ENCODE assay signal across 8 cellular contexts in genomic region chr2:200305797-200306718, GRCh38. TPM values are rescaled to one million over a fixed set of nuclear protein-coding genes. Genes with fewer than 3 reads are reported as not detected.
DNase-seq lines count a peak whose midpoint lies in the region; ATAC-seq and TF ChIP-seq lines count a peak whose summit lies in the region.

Gene SPATS2L, plus strand, starts transcription at chr2:200306693. Its CDS starts 82,552 bp downstream, at chr2:200389245.

- H2BK5ac ChIP-seq in IMR-90 (ENCODE audit: low read depth, low read length, poor library complexity, severe bottlenecking): peak within 1 kb of the TSS; percentile 93

- H3K4me3 ChIP-seq in IMR-90 (ENCODE audit: insufficient read depth, low read depth, low read length) (peak within 1 kb of the TSS; percentile 53), heart right ventricle (peak within 1 kb of the TSS; percentile 76 to 95 (median 91)), urinary bladder (ENCODE audit: low read depth, low read length) (peak within 1 kb of the TSS; percentile 99)

- no peaks in the 10 kb centered on the region for H3K36me3 Mint-ChIP-seq in T-helper 1 cell treated with Interleukin-12 subunit alpha and Interleukin-12 subunit beta and Interleukin-4 antibody, amounts not matched to agents 30 μg/mL and 1 μg/mL, for 36 hours (ENCODE audit: low read depth)

- peak within 1 kb of the TSS; percentile 89 for H2AFZ ChIP-seq in IMR-90 (replicated peaks; ENCODE audit: low read length, poor library complexity)

- H3K9ac ChIP-seq in IMR-90 (ENCODE audit: low read depth, low read length): peak within 1 kb of the TSS; percentile 86

- H3K4ac ChIP-seq in IMR-90 (ENCODE audit: low read depth, low read length): peak within 1 kb of the TSS; percentile 93

- in situ Hi-C loops in IMR-90 (cut with MboI; ENCODE audit: low sequenced_read_pairs): loop anchor here (10.0 kb wide), 1 partner anchor 321 kb away; no protein-coding TSS in a partner anchor

- peak within 1 kb of the TSS; percentile 80; the same call in 1 of the 2 replicates for H2BK20ac ChIP-seq in IMR-90 (ENCODE audit: low read depth, low read length)

- ATAC-seq in GM21526 (IDR thresholded peaks at IDR 0.05; ENCODE audit: low FRiP score, unreplicated experiment) (peak; percentile 40), IMR-90 (ENCODE audit: low read depth) (peak; percentile 78), heart right ventricle (peak; percentile 75 to 94 (median 89))

- H3K27me3 Mint-ChIP-seq in T-helper 1 cell treated with Interleukin-12 subunit alpha and Interleukin-12 subunit beta and Interleukin-4 antibody, amounts not matched to agents 30 μg/mL and 1 μg/mL, for 36 hours (ENCODE audit: low read depth): peaks cover 21% of the 10 kb centered on the region

- WGBS in IMR-90 (ENCODE audit: extremely low coverage in 2 of 2, insufficient read length in 1 of 2), 2 experiments: 3% methylated on average over 15 of the region's 47 CpGs; no CpG with 5 or more reads in 1 of the 2 experiments
- 0 to 1% methylated on average over 45 to 47 of the region's 47 CpGs for WGBS in heart right ventricle, 2 donors
- under 1% methylated on average over 47 of the region's 47 CpGs for WGBS in urinary bladder

- dilution Hi-C loops in IMR-90 (cut with HindIII; ENCODE audit: low sequenced_read_pairs, unreplicated experiment): no loop called here

- H3K4me2 ChIP-seq in IMR-90 (ENCODE audit: low read depth, low read length): peak within 1 kb of the TSS; percentile 99

- peak within 1 kb of the TSS; percentile 91 for H4K91ac ChIP-seq in IMR-90 (ENCODE audit: insufficient read depth, low read depth, low read length)

- peak within 1 kb of the TSS; percentile 42 to 78 for H4K8ac ChIP-seq in IMR-90 (ENCODE audit: low read depth in 2 of 2, low read length in 2 of 2)

- H3K36me3 ChIP-seq in IMR-90 (ENCODE audit: control insufficient read depth, insufficient read depth, low read length) (no peaks in the 10 kb centered on the region), heart right ventricle (no peaks in the 10 kb centered on the region), urinary bladder (ENCODE audit: insufficient read depth) (no peaks in the 10 kb centered on the region)

- H3K27me3 ChIP-seq in IMR-90 (ENCODE audit: control insufficient read depth, insufficient read depth, low read length) (no peaks in the 10 kb centered on the region), heart right ventricle (no peaks in the 10 kb centered on the region)

- peak within 1 kb of the TSS; percentile 70 for H3K18ac ChIP-seq in IMR-90 (ENCODE audit: low read depth, low read length)

- H3K56ac ChIP-seq in IMR-90 (ENCODE audit: extremely low read depth, insufficient read depth, low read length): peak within 1 kb of the TSS; percentile 98

- H3K4me1 ChIP-seq in IMR-90 (ENCODE audit: control insufficient read depth, insufficient read depth, low read length) (peaks cover 14% of the 10 kb centered on the region; the same call in 1 of the 2 replicates), heart right ventricle (peaks cover 0 to 49% (median 28%) of the 10 kb centered on the region in 9 donors), urinary bladder (ENCODE audit: insufficient read depth) (no peaks in the 10 kb centered on the region)

- H2BK15ac ChIP-seq in IMR-90 (ENCODE audit: low read depth, low read length): peak within 1 kb of the TSS; percentile 55; the same call in 2 of the 3 replicates

- peaks cover 0 to 21% of the 10 kb centered on the region in 2 experiments; a peak in 2 of 4 replicates for H3K79me1 ChIP-seq in IMR-90 (ENCODE audit: low read depth in 1 of 2, low read length in 2 of 2)

- peak within 1 kb of the TSS; percentile 81 for H2BK120ac ChIP-seq in IMR-90 (ENCODE audit: low read depth, low read length)

- BruUV-seq in IMR-90 (replicated peaks; lab: Mats Ljungman, UMichigan): no TSS peak

- TF ChIP-seq POLR2A in IMR-90 (IDR thresholded peaks at IDR 0.05; ENCODE audit: low read depth, low read length): peak; percentile 68; the same call in 1 of the 2 replicates

- peaks cover 16% of the 10 kb centered on the region for H3K4me1 Mint-ChIP-seq in T-helper 1 cell treated with Interleukin-12 subunit alpha and Interleukin-12 subunit beta and Interleukin-4 antibody, amounts not matched to agents 30 μg/mL and 1 μg/mL, for 36 hours (ENCODE audit: low read depth)

- DNase-seq in DMS 273 (lab: John Stamatoyannopoulos, UW; ENCODE audit: unreplicated experiment) (peak; percentile 80), IMR-90 (peak; percentile 86), amniotic epithelial cell (ENCODE audit: low read depth) (peak; percentile 82), heart right ventricle (peak; percentile 85 to 86), pons (ENCODE audit: low spot score) (peak; percentile 72)

- H3K9me3 ChIP-seq in IMR-90 (ENCODE audit: control insufficient read depth, insufficient read depth, low read length) (no peaks in the 10 kb centered on the region), heart right ventricle (no peaks in the 10 kb centered on the region)

- H4K5ac ChIP-seq in IMR-90 (ENCODE audit: low read depth, low read length): peak within 1 kb of the TSS; percentile 66

- H3K27ac ChIP-seq in IMR-90 (ENCODE audit: insufficient read depth, low read length) (peak within 1 kb of the TSS; percentile 87), heart right ventricle (peak within 1 kb of the TSS; percentile 90 to 97 (median 94)), urinary bladder (ENCODE audit: low read depth) (peak within 1 kb of the TSS; percentile 99)

- H3K23ac ChIP-seq in IMR-90 (ENCODE audit: low read depth, low read length): peak within 1 kb of the TSS; percentile 96

- TF ChIP-seq CTCF in IMR-90 (conservative IDR thresholded peaks at IDR 0.05; ENCODE audit: low read depth, low read length): no peak
- TF ChIP-seq CTCF in heart right ventricle (IDR thresholded peaks at IDR 0.05): peak in 1 of 9 donors; percentile 7

- peak within 1 kb of the TSS; percentile 87 for H3K27ac Mint-ChIP-seq in T-helper 1 cell treated with Interleukin-12 subunit alpha and Interleukin-12 subunit beta and Interleukin-4 antibody, amounts not matched to agents 30 μg/mL and 1 μg/mL, for 36 hours

- peaks cover 17% of the 10 kb centered on the region for H4K20me1 ChIP-seq in IMR-90 (ENCODE audit: insufficient read depth, low read length)

- peaks cover 8% of the 10 kb centered on the region; the same call in 1 of the 2 replicates for H3K9me1 ChIP-seq in IMR-90 (ENCODE audit: insufficient read depth, low read length)

- H3K14ac ChIP-seq in IMR-90 (replicated peaks; ENCODE audit: low read depth, low read length): peak within 1 kb of the TSS; percentile 88

- H3K9me3 Mint-ChIP-seq in T-helper 1 cell treated with Interleukin-12 subunit alpha and Interleukin-12 subunit beta and Interleukin-4 antibody, amounts not matched to agents 30 μg/mL and 1 μg/mL, for 36 hours: no peaks in the 10 kb centered on the region

- TF ChIP-seq RAD21 in IMR-90 (IDR thresholded peaks at IDR 0.05; ENCODE audit: low read length): 0 out of 2 replicates have a peak, but pooled peaks have one; percentile 9

- POLR2A ChIA-PET in IMR-90 (lab: Charles Lee; ENCODE audit: unreplicated experiment): interaction anchor here (0.5 kb wide), 1 partner anchor 19 kb away, joined by 4 read pairs; no protein-coding TSS in a partner anchor

- CTCF ChIA-PET in IMR-90 (lab: Yijun Ruan, JAX): interaction anchor here (0.6 to 1.2 kb wide), 11 partner anchors 10 to 332 kb away, joined by 3 to 8 read pairs (median 3); no protein-coding TSS in a partner anchor

- H2AK5ac ChIP-seq in IMR-90 (ENCODE audit: low read depth, low read length): peak within 1 kb of the TSS; percentile 60

- H2AK9ac ChIP-seq in IMR-90 (replicated peaks; ENCODE audit: low read depth, low read length, poor library complexity): peak within 1 kb of the TSS; percentile 93

- H3K4me3 Mint-ChIP-seq in T-helper 1 cell treated with Interleukin-12 subunit alpha and Interleukin-12 subunit beta and Interleukin-4 antibody, amounts not matched to agents 30 μg/mL and 1 μg/mL, for 36 hours: peak within 1 kb of the TSS; percentile 90

- intact Hi-C loops in IMR-90 (cut with micrococcal nuclease) (loop anchor here (1.0 to 5.0 kb wide), 7 partner anchors 53 to 321 kb away; no protein-coding TSS in a partner anchor), heart right ventricle (cut with DNase I) (loop anchor here in 9 of 10 donors (2.0 to 10.0 kb wide), 12 partner anchors 69 to 325 kb away; no protein-coding TSS in a partner anchor)

TF ChIP-seq in IMR-90, 13 proteins besides CTCF, POLR2A, EP300 and RAD21 (continues in another document):
- TF ChIP-seq ELK1 (IDR thresholded peaks at IDR 0.05; ENCODE audit: borderline replicate concordance, low read depth, low read length) (no peak), RFX5 (IDR thresholded peaks at IDR 0.05; ENCODE audit: low read depth, low read length) (no peak), MAZ (IDR thresholded peaks at IDR 0.05; ENCODE audit: borderline replicate concordance, low read depth, low read length) (peak; percentile 89; the same call in 1 of the 2 replicates), BHLHE40 (IDR thresholded peaks at IDR 0.05; ENCODE audit: low read depth, low read length) (peak; percentile 75), MXI1 (IDR thresholded peaks at IDR 0.05; ENCODE audit: borderline replicate concordance, low read depth, low read length) (0 out of 2 replicates have a peak, but pooled peaks have one; percentile 27), RCOR1 (IDR thresholded peaks at IDR 0.05; ENCODE audit: insufficient replicate concordance, low read length) (no peak), FOS (IDR thresholded peaks at IDR 0.05; ENCODE audit: low read depth, low read length) (no peak)

RNA-seq across cellular contexts. Expression of gene SPATS2L, which starts in this region (rescaled TPM):
- 118 and 145 TPM in 2 replicates for total RNA-seq in IMR-90 (2012; rRNA removed)
- 155 and 175 TPM in 2 replicates for polyA plus RNA-seq in IMR-90 (2012; rRNA removed)
- polyA plus RNA-seq in IMR-90 (2012; cell fraction: cytosol; rRNA removed): 85.4 and 86.8 TPM in 2 replicates
- 65.5 and 124 TPM in 2 replicates for polyA plus RNA-seq in IMR-90 (2012; cell fraction: nucleus; rRNA removed; ENCODE audit: low replicate concordance)
- 100 to 1,000 TPM in 2 of 10 donors, 10 to 100 TPM in 8; 48.4 to 104 (median 73.5) TPM for total RNA-seq in heart right ventricle
- polyA plus RNA-seq in heart right ventricle: 10 to 100 TPM; 23.4 to 74.2 TPM
- 128 TPM for total RNA-seq in urinary bladder
- polyA plus RNA-seq in urinary bladder: 57.7 TPM

Comparison
In these comparisons a context has a peak if more than half of its experiments do, and no peak if none do; other contexts are left out.
1. Peak in every context shown above with its lines: DNase-seq, ATAC-seq, H3K4me3 ChIP-seq and H3K27ac ChIP-seq.